Comparison of ENCODE assay signal across 1 cellular context in genomic region chr11:75350743-75351540, GRCh38.
A peak's percentile ranks its signal among the peaks of the same experiment; 100 is the strongest.
TF ChIP-seq lines count a peak whose summit lies in the region.

No MANE protein-coding gene starts in this region.

TF ChIP-seq in HepG2, 621 proteins besides CTCF, POLR2A, EP300 and RAD21 (continued from another document and continues in another):
- TF ChIP-seq ZNF646 (CRISPR knock-in tag; IDR thresholded peaks at IDR 0.05) (peak; percentile 75), ZNF354B (CRISPR knock-in tag; IDR thresholded peaks at IDR 0.05) (no peak), TRIM22 (IDR thresholded peaks at IDR 0.05) (no peak), TSC22D2 (CRISPR knock-in tag; IDR thresholded peaks at IDR 0.05; ENCODE audit: borderline replicate concordance) (no peak), SYNCRIP (IDR thresholded peaks at IDR 0.05; ENCODE audit: insufficient read depth, low read depth, low read length) (no peak), ZNF788 (CRISPR knock-in tag; IDR thresholded peaks at IDR 0.05; ENCODE audit: borderline replicate concordance) (no peak; the same call in 1 of the 2 replicates), HNF4G (IDR thresholded peaks at IDR 0.05; ENCODE audit: borderline replicate concordance, low read depth, low read length) (no peak), HNF4G (CRISPR knock-in tag; IDR thresholded peaks at IDR 0.05; ENCODE audit: borderline replicate concordance, low read depth) (no peak), ISX (CRISPR knock-in tag; conservative IDR thresholded peaks at IDR 0.05) (no peak), XBP1 (CRISPR knock-in tag; IDR thresholded peaks at IDR 0.05) (no peak), ZNF709 (CRISPR knock-in tag; IDR thresholded peaks at IDR 0.05) (no peak), FOXC1 (CRISPR knock-in tag; IDR thresholded peaks at IDR 0.05; ENCODE audit: borderline replicate concordance) (no peak), KAT2B (IDR thresholded peaks at IDR 0.05; ENCODE audit: borderline replicate concordance, low read depth, low read length) (no peak), NFKB2 (CRISPR knock-in tag; IDR thresholded peaks at IDR 0.05; ENCODE audit: borderline replicate concordance) (no peak), ZNF530 (CRISPR knock-in tag; IDR thresholded peaks at IDR 0.05; ENCODE audit: low read depth) (no peak), E2F5 (CRISPR knock-in tag; conservative IDR thresholded peaks at IDR 0.05) (no peak), SALL2 (CRISPR knock-in tag; IDR thresholded peaks at IDR 0.05) (peak; percentile 17; the same call in 1 of the 2 replicates), TEAD3 (CRISPR knock-in tag; optimal IDR thresholded peaks at IDR 0.05; ENCODE audit: borderline replicate concordance) (peak; percentile 65), ZNF253 (CRISPR knock-in tag; IDR thresholded peaks at IDR 0.05; ENCODE audit: borderline replicate concordance) (no peak), ZNF558 (CRISPR knock-in tag; IDR thresholded peaks at IDR 0.05; ENCODE audit: borderline replicate concordance) (no peak; the same call in 1 of the 2 replicates), ZFP82 (CRISPR knock-in tag; IDR thresholded peaks at IDR 0.05; ENCODE audit: borderline replicate concordance) (no peak), ZNF772 (CRISPR knock-in tag; IDR thresholded peaks at IDR 0.05) (peak; percentile 11; the same call in 1 of the 2 replicates), ZNF20 (CRISPR knock-in tag; IDR thresholded peaks at IDR 0.05) (no peak), FIP1L1 (IDR thresholded peaks at IDR 0.05; ENCODE audit: borderline replicate concordance, insufficient read depth, low read depth, low read length) (no peak), ZNF879 (CRISPR knock-in tag; IDR thresholded peaks at IDR 0.05) (no peak), ZNF607 (CRISPR knock-in tag; IDR thresholded peaks at IDR 0.05; ENCODE audit: borderline replicate concordance) (no peak), NR2F1 (CRISPR knock-in tag; IDR thresholded peaks at IDR 0.05) (no peak), JUND (CRISPR knock-in tag; IDR thresholded peaks at IDR 0.05) (peak; percentile 64; the same call in 1 of the 2 replicates), HNRNPLL (IDR thresholded peaks at IDR 0.05; ENCODE audit: low read depth, low read length, poor library complexity, severe bottlenecking) (no peak), KDM2A (CRISPR knock-in tag; IDR thresholded peaks at IDR 0.05; ENCODE audit: borderline replicate concordance, low read depth) (peak; percentile 32), ZBTB1 (CRISPR knock-in tag; IDR thresholded peaks at IDR 0.05; ENCODE audit: borderline replicate concordance) (no peak), PATZ1 (CRISPR knock-in tag; IDR thresholded peaks at IDR 0.05) (peak; percentile 92), TIGD3 (CRISPR knock-in tag; IDR thresholded peaks at IDR 0.05; ENCODE audit: borderline replicate concordance) (no peak), MEIS2 (CRISPR knock-in tag; IDR thresholded peaks at IDR 0.05) (no peak; the same call in none of the 2 replicates), ZNF12 (CRISPR knock-in tag; IDR thresholded peaks at IDR 0.05) (no peak), ZNF160 (CRISPR knock-in tag; IDR thresholded peaks at IDR 0.05) (no peak), RERE (CRISPR knock-in tag; IDR thresholded peaks at IDR 0.05; ENCODE audit: low read depth) (no peak), ARID2 (CRISPR knock-in tag; IDR thresholded peaks at IDR 0.05; ENCODE audit: borderline replicate concordance) (no peak), ZKSCAN5 (CRISPR knock-in tag; IDR thresholded peaks at IDR 0.05) (no peak), ZNF225 (CRISPR knock-in tag; IDR thresholded peaks at IDR 0.05) (peak; percentile 19; the same call in 1 of the 2 replicates), ZNF780A (CRISPR knock-in tag; IDR thresholded peaks at IDR 0.05) (no peak; the same call in 1 of the 2 replicates), ZNF512 (CRISPR knock-in tag; IDR thresholded peaks at IDR 0.05) (no peak), DMAP1 (CRISPR knock-in tag; IDR thresholded peaks at IDR 0.05) (no peak), TBP (CRISPR knock-in tag; IDR thresholded peaks at IDR 0.05) (no peak), NONO (IDR thresholded peaks at IDR 0.05) (no peak), NONO (CRISPR knock-in tag; conservative IDR thresholded peaks at IDR 0.05) (no peak; the same call in 1 of the 2 replicates), NFATC3 (CRISPR knock-in tag; IDR thresholded peaks at IDR 0.05) (no peak)
